11 cellular contexts compared by ENCODE assay signal in the genomic region with DNA sequence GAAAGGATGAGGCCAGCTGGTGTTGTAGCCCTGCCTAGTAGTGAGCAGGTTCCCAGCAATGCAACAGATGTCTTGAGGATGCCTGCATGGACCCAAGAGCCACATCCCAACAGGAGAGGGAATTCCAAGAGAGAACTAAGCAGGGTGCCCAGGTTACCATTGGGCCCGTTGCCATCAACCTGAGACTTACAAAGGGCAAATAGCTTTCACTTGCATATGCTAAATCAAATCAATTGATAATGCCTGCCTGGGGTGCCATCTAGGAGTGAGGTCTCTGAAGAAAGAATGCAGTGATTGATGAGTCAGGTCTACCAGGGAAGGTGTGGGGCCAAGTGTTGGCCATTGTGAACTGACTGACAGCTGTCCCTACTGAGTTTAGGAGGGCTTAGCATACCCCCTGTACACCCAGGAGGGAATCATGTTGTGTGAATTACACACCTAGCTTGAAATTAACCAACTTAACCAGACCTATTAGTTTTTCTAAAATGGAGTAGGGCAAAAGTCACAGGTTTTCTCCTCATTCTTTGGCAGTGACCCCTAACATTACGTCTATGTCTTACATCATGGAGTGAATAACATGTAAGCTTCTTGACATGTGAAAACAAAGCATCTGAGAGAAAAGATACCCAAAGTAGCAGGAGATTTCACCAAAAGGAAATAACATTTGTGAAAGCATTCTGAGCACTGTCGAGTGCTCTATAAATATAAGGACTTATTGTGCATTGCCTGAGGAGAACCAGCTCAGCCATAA.
"Had no signal": no experiment of that assay in that cellular context is flagged by ENCODE, and none has a peak within 500 bp of the region (broad histone marks: within the 10 kb centered on the region; RNA-seq: fewer than 3 reads in every experiment).

No MANE protein-coding gene starts in this region.

- H3K27me3 ChIP-seq: ascending aorta, uterus had no signal

- H3K36me3 ChIP-seq: ascending aorta, neutrophil, uterus had no signal

- H3K9me3 ChIP-seq: ascending aorta, neutrophil, uterus had no signal

- DNase-seq: activated CD4-positive, alpha-beta T cell treated with anti-CD3 and anti-CD28 coated beads for 48 hours; activated CD8-positive, alpha-beta memory T cell treated with anti-CD3 and anti-CD28 coated beads for 24 hours; activated naive CD4-positive, alpha-beta T cell treated with Interleukin-2 at 50 U/mL for 16 hours; activated naive CD8-positive, alpha-beta T cell treated with anti-CD3 and anti-CD28 coated beads, Interleukin-2, amount 50 U/mL, for 24 hours; posterior cingulate gyrus; right cardiac atrium; small intestine; uterus had no signal

- H3K4me1 ChIP-seq: uterus had no signal

- FAIRE-seq: colon, small intestine had no signal

- H3K4me3 ChIP-seq: ascending aorta, uterus had no signal

- H3K27ac ChIP-seq: ascending aorta, neutrophil, uterus had no signal
